ENCODE assay signal across 8 cellular contexts in genomic region chr6:3825331-3825831, GRCh38. TPM values are rescaled to one million over a fixed set of nuclear protein-coding genes. Genes with fewer than 3 reads are reported as not detected.
DNase-seq lines count a peak whose midpoint lies in the region; ATAC-seq and TF ChIP-seq lines count a peak whose summit lies in the region.

No MANE protein-coding gene starts in this region.

- H3K9me3 ChIP-seq in mucosa of descending colon (no peaks in the 10 kb centered on the region), uterus (no peaks in the 10 kb centered on the region)

- H3K36me3 ChIP-seq in mucosa of descending colon (ENCODE audit: low read depth) (no peaks in the 10 kb centered on the region), uterus (no peaks in the 10 kb centered on the region)

- TF ChIP-seq CTCF in epithelial cell of proximal tubule (conservative IDR thresholded peaks at IDR 0.05; ENCODE audit: low read depth, low read length) (peak; percentile 47), mucosa of descending colon (IDR thresholded peaks at IDR 0.05) (no peak), uterus (IDR thresholded peaks at IDR 0.05) (peak; percentile 38 to 49 (median 42))

- no peak for TF ChIP-seq POLR2A in uterus (IDR thresholded peaks at IDR 0.05)

- H3K4me3 ChIP-seq in epithelial cell of proximal tubule (ENCODE audit: low read depth, low read length): peak overlapping the region; percentile 27
- no peak overlapping the region for H3K4me3 ChIP-seq in mucosa of descending colon
- peak overlapping the region in 1 of 2 donors; percentile 18 for H3K4me3 ChIP-seq in uterus

- no peak for ATAC-seq in mucosa of descending colon
- no peak for ATAC-seq in GM18907 (IDR thresholded peaks at IDR 0.05; ENCODE audit: unreplicated experiment)
- no peak for ATAC-seq in GM21619 (IDR thresholded peaks at IDR 0.05; ENCODE audit: unreplicated experiment)
- ATAC-seq in GM18498 (IDR thresholded peaks at IDR 0.05; ENCODE audit: unreplicated experiment): no peak

- H3K27me3 ChIP-seq in uterus: no peaks in the 10 kb centered on the region

- H3K4me1 ChIP-seq in mucosa of descending colon (ENCODE audit: low read depth) (no peaks in the 10 kb centered on the region), uterus (peaks cover 0 to 4% of the 10 kb centered on the region in 2 donors)

- peak overlapping the region; percentile 91 to 93 for H3K27ac ChIP-seq in uterus

- intact Hi-C loops in mucosa of descending colon (cut with DNase I, micrococcal nuclease): loop anchor here in 1 of 2 donors (10.0 kb wide), 1 partner anchor 81 kb away; no protein-coding TSS in a partner anchor
- intact Hi-C loops in uterus (cut with DNase I; ENCODE audit: low total_unique reads): loop anchor here (10.0 kb wide), 1 partner anchor 81 kb away; no protein-coding TSS in a partner anchor

- peak; percentile 1 for DNase-seq in DMS79 treated with DMSO at 0.1 percent for 48 hours (lab: John Stamatoyannopoulos, UW)
- DNase-seq in DMS79 (lab: John Stamatoyannopoulos, UW): no peak
- no peak for DNase-seq in epithelial cell of proximal tubule (ENCODE audit: low read depth)
- DNase-seq in mucosa of descending colon: peak in 2 of 3 donors; percentile 13 to 31
- DNase-seq in uterus: peak; percentile 51 to 54

RNA-seq across cellular contexts. Expression of gene FAM50B, which starts 23.8 kb away (rescaled TPM):
- total RNA-seq in epithelial cell of proximal tubule (3.1 and 10.9 TPM in 2 replicates), mucosa of descending colon (10 to 100 TPM in 1 of 3 donors, 1 to 10 TPM in 2; 3.2 to 14.2 (median 3.3) TPM), uterus (10 to 100 TPM in 3 of 4 donors, 1 to 10 TPM in 1; 1.8 to 25.4 (median 12.2) TPM)

Comparison
In these comparisons a context has a peak if more than half of its experiments do, and no peak if none do; other contexts are left out.
1. DNase-seq: peak in DMS79 treated with DMSO at 0.1 percent for 48 hours (single experiment), mucosa of descending colon (2 of 3) and uterus (2 of 2); none in DMS79 (single experiment) and epithelial cell of proximal tubule (single experiment).